8 cellular contexts compared by ENCODE assay signal in genomic region chr15:101008158-101009139, GRCh38.
A peak's percentile ranks its signal among the peaks of the same experiment; 100 is the strongest.
DNase-seq lines count a peak whose midpoint lies in the region; TF ChIP-seq lines count a peak whose summit lies in the region.

No MANE protein-coding gene starts in this region.

- H3K4me3 ChIP-seq in HAP-1 (peak overlapping the region; percentile 26), SK-N-MC (peak overlapping the region; percentile 70), cardiac muscle cell (peak overlapping the region; percentile 27), parathyroid adenoma (ENCODE audit: low read depth, low read length) (peak overlapping the region; percentile 27), tibial artery (peak overlapping the region; percentile 44 to 48)

- in situ Hi-C loops in G401 (cut with HindIII; ENCODE audit: low sequenced_read_pairs): no loop called here
- in situ Hi-C loops in HAP-1 (cut with MboI; ENCODE audit: low sequenced_read_pairs): loop anchor here (5.0 kb wide), 2 partner anchors 91 to 381 kb away; partner anchors contain the start of gene LRRK1

- TF ChIP-seq CTCF in cardiac muscle cell (IDR thresholded peaks at IDR 0.05; ENCODE audit: low read depth, low read length) (peak; percentile 97), parathyroid adenoma (IDR thresholded peaks at IDR 0.05) (peak; percentile 86), tibial artery (IDR thresholded peaks at IDR 0.05) (peak; percentile 83 to 99)

- H3K9me3 ChIP-seq in HAP-1 (peaks cover 3% of the 10 kb centered on the region; the same call in 1 of the 2 replicates), SK-N-MC (ENCODE audit: low read depth, low read length) (0 out of 2 replicates have a peak, but pooled peaks cover 3% of the 10 kb centered on the region), cardiac muscle cell (ENCODE audit: low read depth) (no peaks in the 10 kb centered on the region), parathyroid adenoma (ENCODE audit: control insufficient read depth, low read length) (no peaks in the 10 kb centered on the region), tibial artery (no peaks in the 10 kb centered on the region)

- intact Hi-C loops in tibial artery (cut with DNase I; ENCODE audit: low total_unique reads): loop anchor here (5.0 kb wide), 2 partner anchors 91 to 381 kb away; partner anchors contain the start of gene LRRK1

- DNase-seq in G401 (ENCODE audit: low spot score) (peak; percentile 84), HAP-1 (ENCODE audit: low spot score in 2 of 2) (peak; percentile 69 to 91), M059J (ENCODE audit: low read depth) (peak; percentile 85), SK-N-MC (ENCODE audit: low read depth, low spot score) (no peak), cardiac muscle cell (ENCODE audit: low read depth in 1 of 2, low spot score in 1 of 2) (peak; percentile 84 to 87), tibial artery (peak; percentile 71 to 85)
- DNase-seq in activated naive CD4-positive, alpha-beta T cell treated with anti-CD3 and anti-CD28 coated beads, Interleukin-2, amount 50 U/mL, for 16 hours: peak; percentile 88

- no peaks in the 10 kb centered on the region for H3K79me2 ChIP-seq in parathyroid adenoma

- H3K9ac ChIP-seq in SK-N-MC (ENCODE audit: insufficient read length) (peak overlapping the region; percentile 35), parathyroid adenoma (no peak overlapping the region)

- H3K36me3 ChIP-seq in HAP-1 (replicated peaks): peaks cover 6% of the 10 kb centered on the region; the same call in 1 of the 2 replicates
- no peaks in the 10 kb centered on the region for H3K36me3 ChIP-seq in SK-N-MC (ENCODE audit: insufficient read depth, low read length)
- no peaks in the 10 kb centered on the region for H3K36me3 ChIP-seq in cardiac muscle cell
- no peaks in the 10 kb centered on the region for H3K36me3 ChIP-seq in parathyroid adenoma (ENCODE audit: control insufficient read depth, insufficient read depth, low read length)
- peaks cover 0 to 20% (median 0%) of the 10 kb centered on the region in 3 donors for H3K36me3 ChIP-seq in tibial artery

- H2AFZ ChIP-seq in parathyroid adenoma: peak overlapping the region; percentile 83

- H3K4me2 ChIP-seq in parathyroid adenoma (ENCODE audit: low read length): peak overlapping the region; percentile 54

- H3K4me1 ChIP-seq in HAP-1 (peaks cover 8% of the 10 kb centered on the region; the same call in 1 of the 2 replicates), cardiac muscle cell (ENCODE audit: low read depth) (peaks cover 6% of the 10 kb centered on the region), parathyroid adenoma (no peaks in the 10 kb centered on the region), tibial artery (peaks cover 0 to 19% (median 7%) of the 10 kb centered on the region in 4 donors)

- H3K27ac ChIP-seq in SK-N-MC: no peak overlapping the region
- H3K27ac ChIP-seq in cardiac muscle cell: no peak overlapping the region
- no peak overlapping the region for H3K27ac ChIP-seq in parathyroid adenoma
- no peak overlapping the region for H3K27ac ChIP-seq in tibial artery

- no peaks in the 10 kb centered on the region for H3K27me3 ChIP-seq in HAP-1 (ENCODE audit: low read depth)
- H3K27me3 ChIP-seq in cardiac muscle cell: no peaks in the 10 kb centered on the region
- H3K27me3 ChIP-seq in parathyroid adenoma (ENCODE audit: control insufficient read depth, insufficient read depth, low read length): no peaks in the 10 kb centered on the region
- no peaks in the 10 kb centered on the region for H3K27me3 ChIP-seq in tibial artery
